ENCODE assay signal across 13 cellular contexts in genomic region chr2:192035731-192036442, GRCh38.
DNase-seq lines count a peak whose midpoint lies in the region; ATAC-seq, FAIRE-seq and TF ChIP-seq lines count a peak whose summit lies in the region.
"Had no signal": no experiment of that assay in that cellular context is flagged by ENCODE, and none has a peak within 500 bp of the region (broad histone marks: within the 10 kb centered on the region; RNA-seq: fewer than 3 reads in every experiment).

No MANE protein-coding gene starts in this region.

- no peaks in the 10 kb centered on the region for H3K79me2 ChIP-seq in GM12878 (ENCODE audit: control insufficient read depth, insufficient read depth, low read length)

- no peaks in the 10 kb centered on the region for H4K20me1 ChIP-seq in GM12878 (ENCODE audit: control insufficient read depth, insufficient read depth)

- intact Hi-C loops in GM12878 (cut with micrococcal nuclease; ENCODE audit: unreplicated experiment) = no loop called here

- TF ChIP-seq EP300 in GM12878 (IDR thresholded peaks at IDR 0.05; ENCODE audit: borderline replicate concordance in 1 of 2, control insufficient read depth in 1 of 2, low read depth in 2 of 2, low read length in 2 of 2) = no peak

- POLR2A ChIA-PET in GM12878 (lab: Charles Lee) = no interaction called here

- H3K4me3 ChIP-seq in AG10803 (ENCODE audit: low read length) (peak overlapping the region; percentile 13; the same call in 1 of the 2 replicates), GM12878 (no peak overlapping the region)
- H3K4me3 ChIP-seq: prostate gland had no signal

- BruUV-seq in GM12878 (replicated peaks; lab: Mats Ljungman, UMichigan) = no TSS peak

- H3K27me3 ChIP-seq in GM12878 (replicated peaks in 1 of 2; ENCODE audit: control insufficient read depth in 2 of 2, insufficient read depth in 2 of 2, low read length in 1 of 2) = no peaks in the 10 kb centered on the region

- no peak overlapping the region for H3K4me2 ChIP-seq in GM12878 (ENCODE audit: control insufficient read depth, insufficient read depth)

- no peak overlapping the region for H3K27ac ChIP-seq in GM12878 (ENCODE audit: control insufficient read depth, insufficient read depth)
- H3K27ac ChIP-seq: RWPE1 had no signal

- 0% methylated on average over 3 of the region's 3 CpGs for WGBS in GM12878 (ENCODE audit: insufficient coverage, insufficient replicate concordance, low lambda C conversion rate, missing lambda C conversion rate)

- no peak for TF ChIP-seq POLR2A in GM12878 (IDR thresholded peaks at IDR 0.05; ENCODE audit: low read depth, low read length)

- H3K9ac ChIP-seq in GM12878 (ENCODE audit: control insufficient read depth, insufficient read depth, low read length) = no peak overlapping the region

- no peaks in the 10 kb centered on the region for H3K9me3 ChIP-seq in GM12878 (replicated peaks; ENCODE audit: control insufficient read depth, insufficient read depth, low read length)
- H3K9me3 ChIP-seq: prostate gland had no signal

- SMC1A ChIA-PET in GM12878 (lab: Charles Lee; ENCODE audit: uncharacterized antibody, unreplicated experiment) = no interaction called here

- RAD21 ChIA-PET in GM12878 (lab: Charles Lee; ENCODE audit: unreplicated experiment) = no interaction called here

- no peak overlapping the region for H2AFZ ChIP-seq in GM12878 (ENCODE audit: control insufficient read depth, low read depth, low read length)

- in situ Hi-C loops in GM12878 (cut with MboI) (no loop called here), GM13976 (cut with MboI; ENCODE audit: low sequenced_read_pairs, unreplicated experiment) (no loop called here)

- DNase-seq in AG10803 (ENCODE audit: low read depth) (peak; percentile 60), HTR-8/SVneo (ENCODE audit: insufficient read length, low spot score) (peak; percentile 37), GM12878 (ENCODE audit: low read depth, low spot score) (no peak), myocyte (ENCODE audit: low read depth) (peak; percentile 71), COLO668 (lab: John Stamatoyannopoulos, UW; ENCODE audit: unreplicated experiment) (no peak), GM13976 (ENCODE audit: low spot score) (no peak), NCI-H524 (lab: John Stamatoyannopoulos, UW) (no peak), islet precursor cell (no peak)
- DNase-seq: activated naive CD8-positive, alpha-beta T cell treated with anti-CD3 and anti-CD28 coated beads, Interleukin-2, amount 10 ng/mL, durations not matched to agents 7 days and 5 days; Kasumi-1 had no signal

- no peaks in the 10 kb centered on the region for H3K36me3 ChIP-seq in GM12878 (ENCODE audit: control insufficient read depth in 2 of 2, insufficient read depth in 2 of 2, low read length in 1 of 2)
- H3K36me3 ChIP-seq: prostate gland had no signal

- H3K4me1 ChIP-seq in GM12878 (ENCODE audit: control insufficient read depth, insufficient read depth, low read length) = no peaks in the 10 kb centered on the region
- H3K4me1 ChIP-seq: prostate gland had no signal

- no peak for TF ChIP-seq CTCF in AG10803 (conservative IDR thresholded peaks at IDR 0.05; ENCODE audit: low read length)
- no peak for TF ChIP-seq CTCF in GM12878 (IDR thresholded peaks at IDR 0.05 in 2 of 3, conservative IDR thresholded peaks at IDR 0.05 in 1 of 3; ENCODE audit: control insufficient read depth in 2 of 3, extremely low read depth in 1 of 3, insufficient read depth in 1 of 3, low read depth in 3 of 3, low read length in 3 of 3)
- TF ChIP-seq CTCF in GM13976 (IDR thresholded peaks at IDR 0.05; ENCODE audit: borderline replicate concordance, control extremely low read depth, extremely low read depth, insufficient read depth, missing control alignments) = no peak

- FAIRE-seq in HTR-8/SVneo (lab: Jason Lieb, UNC) (peak; percentile 83), GM12878 (lab: Jason Lieb, UNC) (no peak)
- FAIRE-seq: GM12891 had no signal

- CTCF ChIA-PET in GM12878 (lab: Yijun Ruan, JAX) = interaction anchor here (0.9 kb wide), 1 partner anchor 167 kb away, joined by 5 read pairs; no protein-coding TSS in a partner anchor

- ATAC-seq in GM12878 = peak; percentile 39

- TF ChIP-seq RAD21 in GM12878 (IDR thresholded peaks at IDR 0.05; ENCODE audit: insufficient read depth, low read depth, low read length) = no peak

TF ChIP-seq in GM12878, 131 proteins besides CTCF, POLR2A, EP300 and RAD21:
- TF ChIP-seq ZZZ3 (IDR thresholded peaks at IDR 0.05; ENCODE audit: control insufficient read depth, insufficient read length, low read depth) (no peak), SMAD5 (IDR thresholded peaks at IDR 0.05; ENCODE audit: low read depth) (no peak), E2F8 (IDR thresholded peaks at IDR 0.05; ENCODE audit: low read depth, partially characterized antibody) (no peak), SMC3 (IDR thresholded peaks at IDR 0.05; ENCODE audit: borderline replicate concordance, low read length) (no peak), RAD51 (IDR thresholded peaks at IDR 0.05) (no peak)

Comparison
In these comparisons a context has a peak if more than half of its experiments do, and no peak if none do; other contexts are left out.
1. DNase-seq: peak in AG10803 (single experiment), HTR-8/SVneo (single experiment) and myocyte (single experiment); none in GM12878 (single experiment), COLO668 (single experiment), GM13976 (single experiment), NCI-H524 (0 of 2) and islet precursor cell (single experiment).